1 cellular context compared by ENCODE assay signal in genomic region chr16:89507834-89508590, GRCh38.
TF ChIP-seq lines count a peak whose summit lies in the region.

SPG7 (plus strand) TSS chr16:89508403; CDS start chr16:89508418, 15 bp downstream.

TF ChIP-seq in K562, 482 proteins besides CTCF, POLR2A, EP300 and RAD21 (continued from another document and continues in another):
- TF ChIP-seq BCLAF1 (IDR thresholded peaks at IDR 0.05; ENCODE audit: borderline replicate concordance in 1 of 2, control insufficient read depth in 1 of 2, low read depth in 2 of 2, low read length in 1 of 2) (no peak), KAT8 (IDR thresholded peaks at IDR 0.05; ENCODE audit: low read depth) (no peak), NR2C2 (CRISPR knock-in tag; IDR thresholded peaks at IDR 0.05) (0 out of 2 replicates have a peak, but pooled peaks have one; percentile 13), NR2C2 (tag; IDR thresholded peaks at IDR 0.05) (no peak; the same call in none of the 2 replicates), SIN3A (IDR thresholded peaks at IDR 0.05; ENCODE audit: borderline replicate concordance in 2 of 2, control insufficient read depth in 1 of 2, low read depth in 2 of 2, low read length in 2 of 2) (peak; percentile 71 to 85; a peak in 2 of 4 replicates), RNF2 (IDR thresholded peaks at IDR 0.05) (peak; percentile 59), RFX1 (IDR thresholded peaks at IDR 0.05) (no peak), JUN (IDR thresholded peaks at IDR 0.05; ENCODE audit: borderline replicate concordance, low read depth, low read length) (no peak), JUN (CRISPR knock-in tag; IDR thresholded peaks at IDR 0.05; ENCODE audit: borderline replicate concordance) (no peak; the same call in 1 of the 2 replicates), SNAPC5 (CRISPR knock-in tag; IDR thresholded peaks at IDR 0.05) (no peak), GMEB1 (CRISPR knock-in tag; IDR thresholded peaks at IDR 0.05) (peak; percentile 46), CGGBP1 (CRISPR knock-in tag; IDR thresholded peaks at IDR 0.05) (no peak), ZNF407 (IDR thresholded peaks at IDR 0.05; ENCODE audit: low read depth) (no peak), SIX5 (IDR thresholded peaks at IDR 0.05; ENCODE audit: borderline replicate concordance in 1 of 2, insufficient read depth in 1 of 2, low read depth in 1 of 2, low read length in 2 of 2) (no peak), NFIC (IDR thresholded peaks at IDR 0.05) (0 out of 2 replicates have a peak, but pooled peaks have one; percentile 6), ASH1L (IDR thresholded peaks at IDR 0.05; ENCODE audit: borderline replicate concordance, low read depth, partially characterized antibody) (no peak), ZNF583 (CRISPR knock-in tag; IDR thresholded peaks at IDR 0.05) (no peak), CLOCK (CRISPR knock-in tag; IDR thresholded peaks at IDR 0.05; ENCODE audit: borderline replicate concordance) (no peak), KDM4B (IDR thresholded peaks at IDR 0.05; ENCODE audit: borderline replicate concordance in 2 of 2, low read depth in 1 of 2) (no peak), E2F8 (IDR thresholded peaks at IDR 0.05; ENCODE audit: low read depth, partially characterized antibody) (no peak), HOXB6 (CRISPR knock-in tag; IDR thresholded peaks at IDR 0.05; ENCODE audit: borderline replicate concordance) (no peak), NCOA2 (IDR thresholded peaks at IDR 0.05; ENCODE audit: partially characterized antibody in 2 of 2) (no peak), NFIX (CRISPR knock-in tag; IDR thresholded peaks at IDR 0.05; ENCODE audit: low read depth) (no peak), HNRNPLL (IDR thresholded peaks at IDR 0.05; ENCODE audit: low read depth, low read length, poor library complexity, severe bottlenecking) (no peak), FOSL1 (tag; conservative IDR thresholded peaks at IDR 0.05) (peak; percentile 8; the same call in 1 of the 2 replicates), ADNP (tag; IDR thresholded peaks at IDR 0.05) (no peak), STAT5A (IDR thresholded peaks at IDR 0.05; ENCODE audit: borderline replicate concordance, low read length) (no peak), CREM (IDR thresholded peaks at IDR 0.05; ENCODE audit: low read depth) (no peak), NFE2L1 (tag; IDR thresholded peaks at IDR 0.05; ENCODE audit: borderline replicate concordance, low read depth) (no peak), ZNF785 (CRISPR knock-in tag; IDR thresholded peaks at IDR 0.05) (no peak), PYGO2 (tag; IDR thresholded peaks at IDR 0.05) (no peak), ZBTB34 (CRISPR knock-in tag; IDR thresholded peaks at IDR 0.05) (no peak), SREBF2 (CRISPR knock-in tag; IDR thresholded peaks at IDR 0.05) (no peak), HDAC2 (IDR thresholded peaks at IDR 0.05) (no peak), ZNF76 (CRISPR knock-in tag; IDR thresholded peaks at IDR 0.05; ENCODE audit: borderline replicate concordance) (no peak), ZNF143 (CRISPR knock-in tag; IDR thresholded peaks at IDR 0.05) (no peak)
